10 cellular contexts compared by ENCODE assay signal in the genomic region with DNA sequence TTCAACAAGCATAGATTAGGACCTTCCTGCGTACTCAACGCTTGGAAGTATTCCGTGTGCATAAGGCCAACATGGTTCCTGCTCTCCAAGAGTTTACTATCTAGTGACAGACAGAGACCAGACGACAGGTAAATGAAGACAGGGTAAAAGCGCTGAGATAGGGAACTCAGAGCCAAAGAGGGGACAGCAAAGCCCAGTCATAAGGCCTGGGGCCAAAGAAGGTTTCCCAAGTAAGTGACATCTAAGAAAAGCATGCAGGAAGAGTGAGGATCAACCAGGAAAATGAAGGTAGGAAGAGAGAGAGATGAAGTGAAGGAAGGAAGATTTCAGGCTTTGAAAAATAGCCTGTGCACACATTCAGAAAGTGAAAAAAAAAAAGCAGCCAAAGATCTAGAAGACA.
"Had no signal": no experiment of that assay in that cellular context is flagged by ENCODE, and none has a peak within 500 bp of the region (broad histone marks: within the 10 kb centered on the region; RNA-seq: fewer than 3 reads in every experiment).

No MANE protein-coding gene starts in this region.

- DNase-seq: GM23248, GOT3, H9, HCEC 1CT, Karpas-422, KBM-7 had no signal

- ATAC-seq: HepG2 had no signal

- H2AFZ ChIP-seq: GM23248 had no signal

- H3K4me3 ChIP-seq: GM23248 had no signal

- FAIRE-seq: H54, HepG2 had no signal

- H3K4me2 ChIP-seq: KMS-11 had no signal

- H3K27ac ChIP-seq: GM23248, HL-60, KMS-11 had no signal
